8 cellular contexts compared by ENCODE assay signal in the genomic region with DNA sequence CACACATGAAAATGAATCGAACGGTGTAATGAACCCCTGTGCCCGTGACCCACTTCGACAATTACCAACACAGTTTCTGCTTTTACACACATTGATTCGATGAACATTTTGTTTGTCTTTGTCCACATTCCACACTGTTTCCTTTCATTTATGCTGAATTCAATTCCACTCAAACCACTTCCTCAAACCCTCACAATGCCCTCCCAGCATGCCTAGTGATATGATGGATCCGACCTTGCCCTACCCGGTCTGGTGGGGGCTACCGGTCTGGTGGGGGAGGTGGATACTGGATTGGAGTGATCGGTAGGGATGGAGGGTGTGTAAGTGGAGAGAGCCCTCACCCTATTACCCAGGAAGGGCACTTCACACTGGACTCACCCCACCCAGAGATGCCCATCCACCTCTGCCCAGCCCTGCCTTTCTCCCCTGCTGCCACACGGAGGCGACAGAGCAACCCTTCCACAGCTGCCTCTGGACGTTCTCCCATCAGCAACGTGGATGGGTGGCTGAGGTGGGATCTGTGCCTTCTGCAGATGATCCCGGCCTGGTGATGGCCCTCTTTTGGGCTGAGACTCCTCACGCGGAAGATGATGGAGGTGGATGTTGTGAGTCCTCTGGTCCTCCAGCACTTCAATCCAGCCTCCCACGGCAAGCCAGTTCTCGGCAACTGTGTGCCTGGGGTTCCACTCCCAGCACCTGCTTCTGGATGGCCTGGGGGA. TPM values are rescaled to one million over a fixed set of nuclear protein-coding genes. Genes with fewer than 3 reads are reported as not detected.
DNase-seq lines count a peak whose midpoint lies in the region; ATAC-seq and TF ChIP-seq lines count a peak whose summit lies in the region.

No MANE protein-coding gene starts in this region.

- peak; percentile 50 for ATAC-seq in GM18502 (IDR thresholded peaks at IDR 0.05; ENCODE audit: poor library complexity, unreplicated experiment)
- peak; percentile 61 to 75 for ATAC-seq in activated CD4-positive, CD25-positive, alpha-beta regulatory T cell treated with anti-CD3 and anti-CD28 coated beads, Interleukin-2, amount 50 U/mL, for 24 hours
- peak; percentile 96 for ATAC-seq in left lobe of liver
- no peak for ATAC-seq in HG02840 (IDR thresholded peaks at IDR 0.05; ENCODE audit: low FRiP score, unreplicated experiment)

- peak; percentile 96 for TF ChIP-seq CTCF in AG04449 (IDR thresholded peaks at IDR 0.05; ENCODE audit: insufficient read depth, low read length, missing control alignments)
- peak; percentile 98 for TF ChIP-seq CTCF in choroid plexus epithelial cell (conservative IDR thresholded peaks at IDR 0.05; ENCODE audit: low read depth, low read length)

- DNase-seq in AG04449 (ENCODE audit: low read depth, low spot score) (no peak), NCI-H226 (peak; percentile 71), choroid plexus epithelial cell (ENCODE audit: low read depth) (peak; percentile 65), left lobe of liver (ENCODE audit: low spot score) (peak; percentile 70)
- peak; percentile 21 to 44 for DNase-seq in stimulated activated CD4-positive, alpha-beta T cell treated with anti-CD3 and anti-CD28 coated beads, Interleukin-4, amount 100 ng/mL, for 4 hours

- POLR2A ChIA-PET in AG04449 (lab: Yijun Ruan, JAX): interaction anchor here (1.0 to 1.4 kb wide), 3 partner anchors 28 to 122 kb away, joined by 3 to 7 read pairs (median 4); no protein-coding TSS in a partner anchor

- H3K4me3 ChIP-seq in AG04449 (ENCODE audit: low read depth, low read length) (no peak overlapping the region), choroid plexus epithelial cell (ENCODE audit: low read depth, low read length) (no peak overlapping the region)

- CTCF ChIA-PET in AG04449 (lab: Yijun Ruan, JAX): interaction anchor here (0.5 to 12.1 kb wide), 33 partner anchors 10 to 475 kb away, joined by 3 to 210 read pairs (median 4); no protein-coding TSS in a partner anchor

RNA-seq across cellular contexts. Expression of a gene that starts 33.0 kb away (rescaled TPM):
- 6.0 TPM for total RNA-seq in left lobe of liver

RNA-seq across cellular contexts. Expression of a gene that starts 43.0 kb away (rescaled TPM):
- 19.2 TPM for total RNA-seq in left lobe of liver
